12 cellular contexts compared by ENCODE assay signal in the genomic region with DNA sequence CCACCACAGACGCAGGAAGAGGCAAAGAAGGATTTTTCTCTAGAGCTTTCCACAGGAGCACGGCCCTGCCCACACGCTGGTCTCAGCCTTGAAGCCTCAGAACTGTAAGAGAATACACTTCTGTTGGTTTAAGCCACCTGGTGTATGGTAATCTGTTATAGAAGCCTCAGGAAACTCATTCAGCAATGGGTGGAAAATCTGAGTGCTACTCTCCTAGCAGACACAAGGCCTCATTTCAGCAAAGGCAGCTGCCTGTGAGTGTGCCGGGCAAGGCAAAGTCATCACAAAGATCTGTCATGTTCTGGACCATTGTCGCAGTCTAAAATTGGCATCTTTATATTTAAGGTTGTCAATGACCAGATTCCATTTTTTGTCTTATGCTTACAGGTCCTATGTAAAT. TPM values are rescaled to one million over a fixed set of nuclear protein-coding genes. Genes with fewer than 3 reads are reported as not detected.
A peak's percentile ranks its signal among the peaks of the same experiment; 100 is the strongest.
DNase-seq lines count a peak whose midpoint lies in the region; ATAC-seq and TF ChIP-seq lines count a peak whose summit lies in the region.
"Had no signal": no experiment of that assay in that cellular context is flagged by ENCODE, and none has a peak within 500 bp of the region (broad histone marks: within the 10 kb centered on the region; RNA-seq: fewer than 3 reads in every experiment).

No MANE protein-coding gene starts in this region.

- H3K4me1 ChIP-seq in mucosa of rectum (ENCODE audit: control insufficient read depth in 2 of 2, insufficient read depth in 2 of 2, low read length in 2 of 2) (no peaks in the 10 kb centered on the region), suprapubic skin (peaks cover 9% of the 10 kb centered on the region)

- H3K27me3 Mint-ChIP-seq in activated naive CD4-positive, alpha-beta T cell treated with anti-CD3 and anti-CD28 coated beads for 36 hours (ENCODE audit: low read depth): no peaks in the 10 kb centered on the region
- H3K27me3 Mint-ChIP-seq in activated naive CD4-positive, alpha-beta T cell treated with anti-CD3 and anti-CD28 coated beads, Interleukin-2, amount 10 ng/mL, durations not matched to agents 7 days and 5 days: no peaks in the 10 kb centered on the region

- CTCF ChIA-PET in activated naive CD4-positive, alpha-beta T cell treated with anti-CD3 and anti-CD28 coated beads for 36 hours (lab: Charles Lee): interaction anchor here (2.5 kb wide), 1 partner anchor 16 kb away, joined by 18 read pairs; no protein-coding TSS in a partner anchor
- CTCF ChIA-PET in activated naive CD4-positive, alpha-beta T cell treated with anti-CD3 and anti-CD28 coated beads, Interleukin-2, amount 10 ng/mL, durations not matched to agents 7 days and 5 days (lab: Charles Lee): interaction anchor here (0.9 kb wide), 1 partner anchor 17 kb away, joined by 3 read pairs; no protein-coding TSS in a partner anchor

- ATAC-seq in activated naive CD4-positive, alpha-beta T cell treated with anti-CD3 and anti-CD28 coated beads, Interleukin-2, amount 50 U/mL, for 72 hours: peak; percentile 95 to 97
- ATAC-seq in GM19452 (IDR thresholded peaks at IDR 0.05; ENCODE audit: unreplicated experiment) (no peak), HG02623 (IDR thresholded peaks at IDR 0.05; ENCODE audit: unreplicated experiment) (no peak)

- H3K36me3 Mint-ChIP-seq in activated naive CD4-positive, alpha-beta T cell treated with anti-CD3 and anti-CD28 coated beads for 36 hours (ENCODE audit: low read depth): peaks cover 28% of the 10 kb centered on the region
- H3K36me3 Mint-ChIP-seq in activated naive CD4-positive, alpha-beta T cell treated with anti-CD3 and anti-CD28 coated beads, Interleukin-2, amount 10 ng/mL, durations not matched to agents 7 days and 5 days: peaks cover 35% of the 10 kb centered on the region
- peaks cover 8 to 42% of the 10 kb centered on the region in 2 donors for H3K36me3 Mint-ChIP-seq in activated naive CD4-positive, alpha-beta T cell treated with anti-CD3 and anti-CD28 coated beads, Interleukin-2, amount 50 U/mL, for 72 hours

- WGBS in suprapubic skin: 74% methylated on average over 5 of the region's 5 CpGs

- H3K9ac ChIP-seq in mucosa of rectum (ENCODE audit: low read depth in 1 of 2, low read length in 2 of 2): peak overlapping the region in 1 of 2 donors; percentile 17

- TF ChIP-seq POLR2A in suprapubic skin (IDR thresholded peaks at IDR 0.05): no peak

- H3K27me3 ChIP-seq in mucosa of rectum (ENCODE audit: control insufficient read depth in 2 of 2, insufficient read depth in 2 of 2, low read length in 2 of 2): no peaks in the 10 kb centered on the region
- no peaks in the 10 kb centered on the region for H3K27me3 ChIP-seq in suprapubic skin

- no peak overlapping the region for H3K4me3 ChIP-seq in mucosa of rectum (ENCODE audit: low read length in 2 of 2)
- no peak overlapping the region for H3K4me3 ChIP-seq in suprapubic skin

- H3K27ac ChIP-seq in mucosa of rectum (ENCODE audit: low read depth in 2 of 2, low read length in 2 of 2) (peak overlapping the region; percentile 29 to 70), suprapubic skin (peak overlapping the region; percentile 50)

- no peak for TF ChIP-seq CTCF in suprapubic skin (IDR thresholded peaks at IDR 0.05)

- H3K27ac Mint-ChIP-seq in activated naive CD4-positive, alpha-beta T cell treated with anti-CD3 and anti-CD28 coated beads for 36 hours: peak overlapping the region; percentile 82
- no peak overlapping the region for H3K27ac Mint-ChIP-seq in activated naive CD4-positive, alpha-beta T cell treated with anti-CD3 and anti-CD28 coated beads, Interleukin-2, amount 10 ng/mL, durations not matched to agents 7 days and 5 days
- peak overlapping the region; percentile 74 to 80 for H3K27ac Mint-ChIP-seq in activated naive CD4-positive, alpha-beta T cell treated with anti-CD3 and anti-CD28 coated beads, Interleukin-2, amount 50 U/mL, for 72 hours

- H3K9me3 ChIP-seq in mucosa of rectum (ENCODE audit: control insufficient read depth in 2 of 2, low read length in 2 of 2): no peaks in the 10 kb centered on the region
- no peaks in the 10 kb centered on the region for H3K9me3 ChIP-seq in suprapubic skin

- H3K36me3 ChIP-seq in mucosa of rectum (ENCODE audit: control insufficient read depth in 2 of 2, insufficient read depth in 2 of 2, low read length in 2 of 2): no peaks in the 10 kb centered on the region
- H3K36me3 ChIP-seq in suprapubic skin: no peaks in the 10 kb centered on the region

- H3K4me3 Mint-ChIP-seq in activated naive CD4-positive, alpha-beta T cell treated with anti-CD3 and anti-CD28 coated beads for 36 hours: peak overlapping the region; percentile 16
- no peak overlapping the region for H3K4me3 Mint-ChIP-seq in activated naive CD4-positive, alpha-beta T cell treated with anti-CD3 and anti-CD28 coated beads, Interleukin-2, amount 10 ng/mL, durations not matched to agents 7 days and 5 days

- peaks cover 41% of the 10 kb centered on the region for H3K4me1 Mint-ChIP-seq in activated naive CD4-positive, alpha-beta T cell treated with anti-CD3 and anti-CD28 coated beads for 36 hours (ENCODE audit: low read depth)
- peaks cover 23% of the 10 kb centered on the region for H3K4me1 Mint-ChIP-seq in activated naive CD4-positive, alpha-beta T cell treated with anti-CD3 and anti-CD28 coated beads, Interleukin-2, amount 10 ng/mL, durations not matched to agents 7 days and 5 days

- intact Hi-C loops in activated naive CD4-positive, alpha-beta T cell treated with anti-CD3 and anti-CD28 coated beads for 36 hours (cut with micrococcal nuclease): loop anchor here (1.0 to 2.0 kb wide), 4 partner anchors 18 to 42 kb away; no protein-coding TSS in a partner anchor

- peaks cover 7% of the 10 kb centered on the region for H3K9me3 Mint-ChIP-seq in activated naive CD4-positive, alpha-beta T cell treated with anti-CD3 and anti-CD28 coated beads for 36 hours
- no peaks in the 10 kb centered on the region for H3K9me3 Mint-ChIP-seq in activated naive CD4-positive, alpha-beta T cell treated with anti-CD3 and anti-CD28 coated beads, Interleukin-2, amount 10 ng/mL, durations not matched to agents 7 days and 5 days
- peaks cover 0 to 13% of the 10 kb centered on the region in 2 donors for H3K9me3 Mint-ChIP-seq in activated naive CD4-positive, alpha-beta T cell treated with anti-CD3 and anti-CD28 coated beads, Interleukin-2, amount 50 U/mL, for 72 hours

- TF ChIP-seq EP300 in suprapubic skin (IDR thresholded peaks at IDR 0.05): no peak

- DNase-seq in activated naive CD4-positive, alpha-beta T cell treated with anti-CD3 and anti-CD28 coated beads for 36 hours: peak; percentile 65
- no peak for DNase-seq in activated naive CD4-positive, alpha-beta T cell treated with anti-CD3 and anti-CD28 coated beads, Interleukin-2, amount 10 ng/mL, durations not matched to agents 7 days and 5 days
- DNase-seq in activated naive CD4-positive, alpha-beta T cell treated with anti-CD3 and anti-CD28 coated beads, Interleukin-2, amount 50 U/mL, for 72 hours (ENCODE audit: low spot score in 2 of 2): no peak
- DNase-seq in suprapubic skin (ENCODE audit: low spot score in 2 of 2): no peak
- no peak for DNase-seq in RPMI8226
- DNase-seq: AML-193, cerebellar nuclear complex, H7, NCI-H1092 treated with DMSO at 0.1 percent for 48 hours had no signal

RNA-seq across cellular contexts. Expression of gene ATP10A, which starts 31.0 kb away (rescaled TPM):
- total RNA-seq in activated naive CD4-positive, alpha-beta T cell treated with anti-CD3 and anti-CD28 coated beads for 36 hours: 10 to 100 TPM; 11.9 to 13.0 TPM
- total RNA-seq in activated naive CD4-positive, alpha-beta T cell treated with anti-CD3 and anti-CD28 coated beads, Interleukin-2, amount 50 U/mL, for 72 hours: 10 to 100 TPM; 16.6 to 44.6 TPM
- 1 to 10 TPM; 3.8 to 7.1 (median 5.2) TPM for total RNA-seq in suprapubic skin

Comparison
In these comparisons a context has a peak if more than half of its experiments do, and no peak if none do; other contexts are left out.
1. ATAC-seq: peak in activated naive CD4-positive, alpha-beta T cell treated with anti-CD3 and anti-CD28 coated beads, Interleukin-2, amount 50 U/mL, for 72 hours (2 of 2); none in GM19452 (single experiment) and HG02623 (single experiment).